In the genomic region with DNA sequence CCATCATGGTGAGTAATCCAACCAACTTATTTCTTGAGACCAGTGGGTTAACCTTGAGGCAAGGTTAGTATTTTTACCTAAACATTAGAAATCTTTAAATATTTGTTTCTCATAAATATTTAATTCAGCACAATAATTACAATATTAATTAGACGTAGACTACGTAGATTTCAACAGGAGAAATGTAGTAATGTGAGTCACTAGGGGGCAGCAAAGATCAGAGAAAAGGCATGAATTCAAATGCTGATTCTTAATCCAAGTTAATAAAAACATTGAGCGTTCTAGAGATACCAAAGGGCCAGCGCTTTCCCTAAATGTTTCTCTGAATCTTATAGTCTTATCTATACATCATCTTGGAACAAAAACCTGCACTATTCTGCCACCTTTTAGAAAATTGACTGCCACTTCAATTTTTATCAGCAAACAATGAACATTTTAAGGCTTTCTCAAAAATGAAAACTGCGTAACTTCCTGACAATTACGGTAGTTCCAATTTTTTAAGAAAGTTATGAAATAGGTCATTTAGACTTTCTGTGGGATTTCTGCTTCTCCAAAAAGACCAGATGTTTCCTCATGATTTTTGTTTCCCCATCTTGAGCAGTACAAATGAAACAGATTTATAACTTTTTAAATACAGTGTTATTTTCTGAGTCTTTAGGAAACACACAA, we compare ENCODE assay signal across 1 cellular context.
TF ChIP-seq lines count a peak whose summit lies in the region.

No MANE protein-coding gene starts in this region.

TF ChIP-seq in Ishikawa, 13 proteins besides CTCF, POLR2A, EP300 and RAD21 (continued from another document):
- TF ChIP-seq, protein P1, sequence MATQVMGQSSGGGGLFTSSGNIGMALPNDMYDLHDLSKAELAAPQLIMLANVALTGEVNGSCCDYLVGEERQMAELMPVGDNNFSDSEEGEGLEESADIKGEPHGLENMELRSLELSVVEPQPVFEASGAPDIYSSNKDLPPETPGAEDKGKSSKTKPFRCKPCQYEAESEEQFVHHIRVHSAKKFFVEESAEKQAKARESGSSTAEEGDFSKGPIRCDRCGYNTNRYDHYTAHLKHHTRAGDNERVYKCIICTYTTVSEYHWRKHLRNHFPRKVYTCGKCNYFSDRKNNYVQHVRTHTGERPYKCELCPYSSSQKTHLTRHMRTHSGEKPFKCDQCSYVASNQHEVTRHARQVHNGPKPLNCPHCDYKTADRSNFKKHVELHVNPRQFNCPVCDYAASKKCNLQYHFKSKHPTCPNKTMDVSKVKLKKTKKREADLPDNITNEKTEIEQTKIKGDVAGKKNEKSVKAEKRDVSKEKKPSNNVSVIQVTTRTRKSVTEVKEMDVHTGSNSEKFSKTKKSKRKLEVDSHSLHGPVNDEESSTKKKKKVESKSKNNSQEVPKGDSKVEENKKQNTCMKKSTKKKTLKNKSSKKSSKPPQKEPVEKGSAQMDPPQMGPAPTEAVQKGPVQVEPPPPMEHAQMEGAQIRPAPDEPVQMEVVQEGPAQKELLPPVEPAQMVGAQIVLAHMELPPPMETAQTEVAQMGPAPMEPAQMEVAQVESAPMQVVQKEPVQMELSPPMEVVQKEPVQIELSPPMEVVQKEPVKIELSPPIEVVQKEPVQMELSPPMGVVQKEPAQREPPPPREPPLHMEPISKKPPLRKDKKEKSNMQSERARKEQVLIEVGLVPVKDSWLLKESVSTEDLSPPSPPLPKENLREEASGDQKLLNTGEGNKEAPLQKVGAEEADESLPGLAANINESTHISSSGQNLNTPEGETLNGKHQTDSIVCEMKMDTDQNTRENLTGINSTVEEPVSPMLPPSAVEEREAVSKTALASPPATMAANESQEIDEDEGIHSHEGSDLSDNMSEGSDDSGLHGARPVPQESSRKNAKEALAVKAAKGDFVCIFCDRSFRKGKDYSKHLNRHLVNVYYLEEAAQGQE (IDR thresholded peaks at IDR 0.05; ENCODE audit: low read depth) = no peak
- TF ChIP-seq CREB1 (IDR thresholded peaks at IDR 0.05; ENCODE audit: low read depth) = no peak
- no peak for TF ChIP-seq YY1 (IDR thresholded peaks at IDR 0.05; ENCODE audit: low read depth)
- TF ChIP-seq, protein P2, sequence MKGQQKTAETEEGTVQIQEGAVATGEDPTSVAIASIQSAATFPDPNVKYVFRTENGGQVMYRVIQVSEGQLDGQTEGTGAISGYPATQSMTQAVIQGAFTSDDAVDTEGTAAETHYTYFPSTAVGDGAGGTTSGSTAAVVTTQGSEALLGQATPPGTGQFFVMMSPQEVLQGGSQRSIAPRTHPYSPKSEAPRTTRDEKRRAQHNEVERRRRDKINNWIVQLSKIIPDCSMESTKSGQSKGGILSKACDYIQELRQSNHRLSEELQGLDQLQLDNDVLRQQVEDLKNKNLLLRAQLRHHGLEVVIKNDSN (IDR thresholded peaks at IDR 0.05) = no peak
